ENCODE assay signal across 8 cellular contexts in the genomic region with DNA sequence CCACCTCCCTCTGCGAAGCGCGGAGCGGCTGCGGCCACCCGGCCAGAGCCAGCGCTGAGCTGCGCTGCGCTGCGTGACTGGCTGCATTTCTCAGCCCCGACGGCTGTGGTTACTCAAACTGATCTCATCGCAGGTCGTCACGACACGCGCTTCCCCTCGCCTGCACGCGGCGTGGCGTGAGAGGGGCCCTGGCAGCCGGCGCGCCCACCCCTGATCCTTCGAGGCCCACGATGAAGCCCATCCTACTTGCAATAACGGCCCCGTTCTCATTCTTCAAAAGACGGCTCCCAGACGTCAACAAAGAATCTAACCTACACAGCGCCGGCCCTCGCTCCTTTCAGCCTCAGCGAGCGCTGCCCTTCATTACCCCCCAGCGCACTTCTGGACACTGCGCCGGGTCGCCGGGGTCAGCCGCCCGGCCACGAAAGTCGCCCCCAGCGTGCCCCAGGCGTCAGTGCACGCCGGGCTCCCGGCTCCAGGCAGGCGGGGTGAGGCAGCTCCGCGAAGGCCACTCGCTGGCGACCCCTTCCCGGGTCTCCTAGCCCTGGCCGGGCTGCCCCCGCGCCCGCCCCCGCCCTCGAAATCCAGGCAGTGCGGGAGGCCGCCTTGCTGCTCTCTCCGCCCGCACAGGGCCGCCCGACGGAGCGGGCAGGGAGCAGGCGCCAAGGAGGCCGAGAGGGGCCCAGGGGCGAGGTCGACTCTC. TPM values are rescaled to one million over a fixed set of nuclear protein-coding genes. Genes with fewer than 3 reads are reported as not detected.
DNase-seq lines count a peak whose midpoint lies in the region; ATAC-seq lines count a peak whose summit lies in the region.

No MANE protein-coding gene starts in this region.

- H3K4me1 ChIP-seq in ectodermal cell (ENCODE audit: control insufficient read depth, insufficient read depth, low read length) (peaks cover 5% of the 10 kb centered on the region), mesodermal cell (ENCODE audit: control insufficient read depth, insufficient read depth, low read length, poor library complexity, severe bottlenecking) (peaks cover 32% of the 10 kb centered on the region), stomach smooth muscle (ENCODE audit: control insufficient read depth, insufficient read depth, low read length) (peaks cover 8% of the 10 kb centered on the region)

- 3% methylated on average over 74 of the region's 74 CpGs for WGBS in ectodermal cell, 2 experiments
- 6 to 11% methylated on average over 66 to 71 of the region's 74 CpGs for WGBS in mesodermal cell (ENCODE audit: insufficient coverage in 2 of 2), 2 experiments

- no peaks in the 10 kb centered on the region for H3K36me3 ChIP-seq in ectodermal cell (ENCODE audit: control insufficient read depth, insufficient read depth, low read length)
- no peaks in the 10 kb centered on the region for H3K36me3 ChIP-seq in mesodermal cell (ENCODE audit: control insufficient read depth, insufficient read depth, low read length)
- no peaks in the 10 kb centered on the region for H3K36me3 ChIP-seq in stomach smooth muscle (ENCODE audit: control insufficient read depth in 2 of 2, insufficient read depth in 2 of 2, low read length in 2 of 2)

- peak overlapping the region; percentile 40 for H3K4me3 ChIP-seq in ectodermal cell (ENCODE audit: insufficient read depth, low read depth, low read length)
- H3K4me3 ChIP-seq in mesodermal cell (ENCODE audit: extremely low read depth, insufficient read depth, low read length, poor library complexity, severe bottlenecking): peak overlapping the region; percentile 35
- H3K4me3 ChIP-seq in stomach smooth muscle (ENCODE audit: low read length in 2 of 2): peak overlapping the region; percentile 49 to 80

- peaks cover 38% of the 10 kb centered on the region for H3K27me3 ChIP-seq in ectodermal cell (ENCODE audit: control insufficient read depth, insufficient read depth, low read length, poor library complexity, severe bottlenecking)
- no peaks in the 10 kb centered on the region for H3K27me3 ChIP-seq in stomach smooth muscle (ENCODE audit: control insufficient read depth in 1 of 2, insufficient read depth in 2 of 2, low read length in 2 of 2)

- ATAC-seq in GM19328 (IDR thresholded peaks at IDR 0.05; ENCODE audit: unreplicated experiment) (peak; percentile 8), HG03378 (IDR thresholded peaks at IDR 0.05; ENCODE audit: unreplicated experiment) (peak; percentile 18)

- H3K27ac ChIP-seq in ectodermal cell (ENCODE audit: insufficient read depth, low read depth, low read length, poor library complexity, severe bottlenecking) (peak overlapping the region; percentile 88), mesodermal cell (ENCODE audit: low read depth, low read length, severe bottlenecking) (peak overlapping the region; percentile 88), stomach smooth muscle (ENCODE audit: low read length) (peak overlapping the region; percentile 58)

- peak; percentile 11 for DNase-seq in Ammon's horn (ENCODE audit: low spot score)
- peak; percentile 18 to 26 for DNase-seq in activated CD4-positive, alpha-beta T cell treated with anti-CD3 and anti-CD28 coated beads for 4 hours
- no peak for DNase-seq in globus pallidus (ENCODE audit: low spot score)

- peak overlapping the region; percentile 34 to 78 for H3K9ac ChIP-seq in stomach smooth muscle (ENCODE audit: low read length in 2 of 2)

- no peaks in the 10 kb centered on the region for H3K9me3 ChIP-seq in ectodermal cell (ENCODE audit: control insufficient read depth, low read length)
- H3K9me3 ChIP-seq in mesodermal cell (ENCODE audit: control insufficient read depth, low read length): no peaks in the 10 kb centered on the region
- H3K9me3 ChIP-seq in stomach smooth muscle (ENCODE audit: control insufficient read depth in 2 of 2, low read length in 2 of 2): no peaks in the 10 kb centered on the region

RNA-seq across cellular contexts. Expression of a gene that starts 9.9 kb away (rescaled TPM):
- 1.4 TPM for polyA plus RNA-seq in ectodermal cell (2013, experiment 1 of 4)
- polyA plus RNA-seq in ectodermal cell (2013, experiment 2 of 4): 0.91 TPM
- 0.53 TPM for polyA plus RNA-seq in ectodermal cell (2013, experiment 3 of 4)
- 0.69 TPM for polyA plus RNA-seq in ectodermal cell (2013, experiment 4 of 4)
- not detected for polyA plus RNA-seq in mesodermal cell (2013, experiment 1 of 2)
- polyA plus RNA-seq in mesodermal cell (2013, experiment 2 of 2): 0.15 TPM
